18 cellular contexts compared by ENCODE assay signal in genomic region chr16:76654421-76654820, GRCh38.
"Had no signal": no experiment of that assay in that cellular context is flagged by ENCODE, and none has a peak within 500 bp of the region (broad histone marks: within the 10 kb centered on the region; RNA-seq: fewer than 3 reads in every experiment).

No MANE protein-coding gene starts in this region.

- H3K4me3 Mint-ChIP-seq: naive thymus-derived CD4-positive, alpha-beta T cell; natural killer cell had no signal

- H3K4me3 ChIP-seq: coronary artery, dorsolateral prefrontal cortex, esophagus muscularis mucosa, gastroesophageal sphincter, heart right ventricle, left lung, lower lobe of right lung had no signal

- ATAC-seq: gastroesophageal sphincter; heart right ventricle; left cardiac atrium; left lung; left ventricle myocardium superior; lower lobe of right lung; naive thymus-derived CD4-positive, alpha-beta T cell; natural killer cell had no signal

- H3K36me3 Mint-ChIP-seq: naive thymus-derived CD4-positive, alpha-beta T cell; natural killer cell had no signal

- H3K27ac ChIP-seq: coronary artery, esophagus muscularis mucosa, foreskin keratinocyte, gastroesophageal sphincter, heart right ventricle, left lung, lower lobe of right lung had no signal

- H3K36me3 ChIP-seq: esophagus muscularis mucosa, gastroesophageal sphincter, heart right ventricle, left lung, lower lobe of right lung had no signal

- H3K4me1 ChIP-seq: esophagus muscularis mucosa, foreskin keratinocyte, gastroesophageal sphincter, heart right ventricle, left lung, lower lobe of right lung had no signal

- H3K9me3 ChIP-seq: esophagus muscularis mucosa, gastroesophageal sphincter, heart right ventricle, left lung, lower lobe of right lung had no signal

- DNase-seq: dermis blood vessel endothelial cell; dorsolateral prefrontal cortex; effector CD4-positive, alpha-beta T cell; effector memory CD4-positive, alpha-beta T cell; foreskin keratinocyte; heart right ventricle; hippocampal formation; left cardiac atrium; left lung; left ventricle myocardium superior; lower lobe of right lung; mesendoderm; midbrain; naive thymus-derived CD4-positive, alpha-beta T cell; natural killer cell had no signal

- H3K27ac Mint-ChIP-seq: naive thymus-derived CD4-positive, alpha-beta T cell; natural killer cell had no signal

- H3K27me3 Mint-ChIP-seq: naive thymus-derived CD4-positive, alpha-beta T cell had no signal

- H3K4me1 Mint-ChIP-seq: naive thymus-derived CD4-positive, alpha-beta T cell; natural killer cell had no signal

- H3K27me3 ChIP-seq: dorsolateral prefrontal cortex, esophagus muscularis mucosa, foreskin keratinocyte, gastroesophageal sphincter, left lung had no signal
